Comparison of ENCODE assay signal across 29 cellular contexts in the genomic region with DNA sequence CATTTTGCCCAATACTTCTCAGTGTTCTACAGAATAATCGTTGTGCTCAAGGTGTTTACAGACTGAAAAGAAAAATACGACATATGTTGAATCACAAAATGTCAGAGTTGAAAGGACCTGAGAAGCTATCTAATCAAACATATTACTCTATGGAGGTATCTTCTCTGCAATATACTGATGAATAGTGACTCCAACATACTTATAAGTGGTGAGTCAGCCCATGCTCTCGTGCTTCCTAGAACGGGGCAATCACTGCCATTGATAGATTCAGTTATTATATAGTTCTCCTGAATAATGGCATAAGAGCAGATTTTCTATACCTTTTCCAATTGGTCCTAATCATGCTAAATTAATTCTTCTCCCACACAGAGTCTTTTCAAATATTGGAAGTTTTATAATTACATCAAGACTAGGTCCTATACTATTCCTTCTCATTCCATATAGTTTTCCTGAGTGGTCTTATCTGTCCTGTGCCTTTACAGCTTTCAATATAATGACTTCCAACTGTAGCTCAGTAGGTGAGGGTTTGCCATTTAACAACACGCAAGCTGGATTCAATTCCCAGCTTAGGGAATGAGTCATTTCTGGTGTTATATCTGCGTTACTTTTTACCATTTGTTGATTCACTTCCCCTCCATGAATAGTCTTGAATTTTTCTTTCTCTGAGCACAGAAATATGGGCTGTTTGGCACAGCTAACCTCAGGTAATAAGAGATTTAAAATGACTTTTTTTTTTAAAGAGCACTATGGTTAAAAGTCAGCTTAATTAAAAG.
"Had no signal": no experiment of that assay in that cellular context is flagged by ENCODE, and none has a peak within 500 bp of the region (broad histone marks: within the 10 kb centered on the region; RNA-seq: fewer than 3 reads in every experiment).

No MANE protein-coding gene starts in this region.

- H3K9me3 ChIP-seq: neutrophil, vagina had no signal

- FAIRE-seq: colon, keratinocyte had no signal

- DNase-seq: activated CD4-positive, alpha-beta T cell treated with anti-CD3 and anti-CD28 coated beads for 4 hours; activated CD4-positive, alpha-beta T cell treated with anti-CD3 and anti-CD28 coated beads, Interleukin-2, amount 50 U/mL, for 4 hours; activated CD8-positive, alpha-beta memory T cell treated with anti-CD3 and anti-CD28 coated beads for 24 hours; activated effector memory CD4-positive, alpha-beta T cell treated with Interleukin-2 at 50 U/mL for 16 hours; activated naive CD4-positive, alpha-beta T cell treated with Interleukin-2 at 50 U/mL for 16 hours; anterior cingulate cortex; effector CD8-positive, alpha-beta T cell; erythroblast; heart right ventricle; left cardiac atrium; left ventricle myocardium superior; ovary; retina; stimulated activated CD4-positive, alpha-beta T cell treated with anti-CD3 and anti-CD28 coated beads, Interleukin-4, amount 100 ng/mL, for 24 hours; stimulated activated naive CD8-positive, alpha-beta T cell treated with anti-CD3 and anti-CD28 coated beads, Interleukin-15, amount 100 ng/mL, for 72 hours; substantia nigra had no signal

- H3K4me1 ChIP-seq: foreskin keratinocyte, heart right ventricle, vagina had no signal

- ATAC-seq: foreskin keratinocyte; heart right ventricle; left cardiac atrium; left ventricle myocardium superior; sciatic nerve; stimulated activated memory B cell treated with anti-CD40 and anti-IgM and Interleukin-4, amounts not matched to agents 10 μg/mL and 1 μg/mL and 100 μg/mL, for 72 hours; stimulated activated naive CD8-positive, alpha-beta T cell treated with anti-CD3 and anti-CD28 coated beads, Interleukin-15, amount 100 ng/mL, for 72 hours had no signal

- H3K27ac Mint-ChIP-seq: activated naive CD8-positive, alpha-beta T cell; nephron; progenitor cell of endocrine pancreas; stimulated activated memory B cell treated with anti-CD40 and anti-IgM and Interleukin-4, amounts not matched to agents 10 μg/mL and 1 μg/mL and 100 μg/mL, for 72 hours; stimulated activated naive CD8-positive, alpha-beta T cell treated with anti-CD3 and anti-CD28 coated beads, Interleukin-15, amount 100 ng/mL, for 72 hours; type B pancreatic cell had no signal

- H3K27me3 Mint-ChIP-seq: progenitor cell of endocrine pancreas; stimulated activated naive CD8-positive, alpha-beta T cell treated with anti-CD3 and anti-CD28 coated beads, Interleukin-15, amount 100 ng/mL, for 72 hours; type B pancreatic cell had no signal

- H3K4me3 ChIP-seq: heart right ventricle, ovary, skin epidermis, vagina had no signal

- H3K4me3 Mint-ChIP-seq: activated naive CD8-positive, alpha-beta T cell; nephron; stimulated activated memory B cell treated with anti-CD40 and anti-IgM and Interleukin-4, amounts not matched to agents 10 μg/mL and 1 μg/mL and 100 μg/mL, for 72 hours; stimulated activated naive CD8-positive, alpha-beta T cell treated with anti-CD3 and anti-CD28 coated beads, Interleukin-15, amount 100 ng/mL, for 72 hours; type B pancreatic cell had no signal

- H3K36me3 ChIP-seq: heart right ventricle, neutrophil, ovary, vagina had no signal

- H3K27me3 ChIP-seq: foreskin keratinocyte, heart right ventricle, neutrophil, ovary, vagina had no signal

- H3K36me3 Mint-ChIP-seq: stimulated activated memory B cell treated with anti-CD40 and anti-IgM and Interleukin-4, amounts not matched to agents 10 μg/mL and 1 μg/mL and 100 μg/mL, for 72 hours had no signal

- H3K27ac ChIP-seq: foreskin keratinocyte, heart right ventricle, neutrophil, ovary, skin epidermis, vagina, VCaP had no signal

- H3K4me1 Mint-ChIP-seq: nephron; stimulated activated memory B cell treated with anti-CD40 and anti-IgM and Interleukin-4, amounts not matched to agents 10 μg/mL and 1 μg/mL and 100 μg/mL, for 72 hours; stimulated activated naive CD8-positive, alpha-beta T cell treated with anti-CD3 and anti-CD28 coated beads, Interleukin-15, amount 100 ng/mL, for 72 hours had no signal
